18 cellular contexts compared by ENCODE assay signal in genomic region chr22:49020314-49020713, GRCh38.
DNase-seq lines count a peak whose midpoint lies in the region; ATAC-seq and TF ChIP-seq lines count a peak whose summit lies in the region.
"Had no signal": no experiment of that assay in that cellular context is flagged by ENCODE, and none has a peak within 500 bp of the region (broad histone marks: within the 10 kb centered on the region; RNA-seq: fewer than 3 reads in every experiment).

No MANE protein-coding gene starts in this region.

- no peak for TF ChIP-seq POLR2A in spleen (IDR thresholded peaks at IDR 0.05)

- H3K4me1 ChIP-seq in endodermal cell (ENCODE audit: control insufficient read depth, insufficient read depth, low read length), result peaks cover 14% of the 10 kb centered on the region
- H3K4me1 ChIP-seq in spleen, result peaks cover 0 to 20% (median 3%) of the 10 kb centered on the region in 6 donors
- H3K4me1 ChIP-seq: BLaER1 had no signal

- H3K36me3 ChIP-seq in endodermal cell (ENCODE audit: control insufficient read depth, insufficient read depth, low read length) (no peaks in the 10 kb centered on the region), spleen (no peaks in the 10 kb centered on the region)
- H3K36me3 ChIP-seq: BLaER1 had no signal

- H3K9me3 ChIP-seq in endodermal cell (ENCODE audit: control insufficient read depth, low read length) (no peaks in the 10 kb centered on the region), spleen (no peaks in the 10 kb centered on the region)
- H3K9me3 ChIP-seq: BLaER1 had no signal

- intact Hi-C loops in spleen (cut with DNase I; ENCODE audit: low total_unique reads), result no loop called here

- ATAC-seq in activated naive CD4-positive, alpha-beta T cell treated with anti-CD3 and anti-CD28 coated beads, Interleukin-2, amount 50 U/mL, for 72 hours, result no peak
- ATAC-seq: HCT116 had no signal

- no peaks in the 10 kb centered on the region for H3K36me3 Mint-ChIP-seq in activated naive CD4-positive, alpha-beta T cell treated with anti-CD3 and anti-CD28 coated beads, Interleukin-2, amount 10 ng/mL, durations not matched to agents 7 days and 5 days
- H3K36me3 Mint-ChIP-seq in activated naive CD4-positive, alpha-beta T cell treated with anti-CD3 and anti-CD28 coated beads, Interleukin-2, amount 50 U/mL, for 72 hours, result no peaks in the 10 kb centered on the region
- H3K36me3 Mint-ChIP-seq in endodermal cell (ENCODE audit: low read depth) (no peaks in the 10 kb centered on the region), neural crest cell (ENCODE audit: low read depth) (no peaks in the 10 kb centered on the region)
- H3K36me3 Mint-ChIP-seq: CD14-positive monocyte; CD4-positive, alpha-beta memory T cell had no signal

- no peak overlapping the region for H3K27ac Mint-ChIP-seq in activated naive CD4-positive, alpha-beta T cell treated with anti-CD3 and anti-CD28 coated beads, Interleukin-2, amount 10 ng/mL, durations not matched to agents 7 days and 5 days
- H3K27ac Mint-ChIP-seq in activated naive CD4-positive, alpha-beta T cell treated with anti-CD3 and anti-CD28 coated beads, Interleukin-2, amount 50 U/mL, for 72 hours, result no peak overlapping the region
- H3K27ac Mint-ChIP-seq in endodermal cell (no peak overlapping the region), neural crest cell (ENCODE audit: unreplicated experiment) (peak overlapping the region; percentile 43)
- H3K27ac Mint-ChIP-seq: CD14-positive monocyte; CD4-positive, alpha-beta memory T cell; HFFc6 had no signal

- no peak for TF ChIP-seq CTCF in endodermal cell (conservative IDR thresholded peaks at IDR 0.05)
- TF ChIP-seq CTCF in neural crest cell (conservative IDR thresholded peaks at IDR 0.05), result no peak
- no peak for TF ChIP-seq CTCF in spleen (IDR thresholded peaks at IDR 0.05 in 8 of 11, conservative IDR thresholded peaks at IDR 0.05 in 3 of 11)

- H3K9ac ChIP-seq in endodermal cell (ENCODE audit: extremely low read depth, low read length, poor library complexity, severe bottlenecking), result no peak overlapping the region
- H3K9ac ChIP-seq: BLaER1 had no signal

- no peaks in the 10 kb centered on the region for H3K9me3 Mint-ChIP-seq in activated naive CD4-positive, alpha-beta T cell treated with anti-CD3 and anti-CD28 coated beads, Interleukin-2, amount 10 ng/mL, durations not matched to agents 7 days and 5 days
- no peaks in the 10 kb centered on the region for H3K9me3 Mint-ChIP-seq in activated naive CD4-positive, alpha-beta T cell treated with anti-CD3 and anti-CD28 coated beads, Interleukin-2, amount 50 U/mL, for 72 hours
- H3K9me3 Mint-ChIP-seq in endodermal cell, result no peaks in the 10 kb centered on the region
- H3K9me3 Mint-ChIP-seq in neural crest cell, result no peaks in the 10 kb centered on the region
- H3K9me3 Mint-ChIP-seq: CD14-positive monocyte had no signal

- peak; percentile 11 for DNase-seq in activated naive CD4-positive, alpha-beta T cell treated with anti-CD3 and anti-CD28 coated beads, Interleukin-2, amount 10 ng/mL, durations not matched to agents 7 days and 5 days
- DNase-seq in activated naive CD4-positive, alpha-beta T cell treated with anti-CD3 and anti-CD28 coated beads, Interleukin-2, amount 50 U/mL, for 72 hours (ENCODE audit: low spot score in 2 of 2), result no peak
- DNase-seq in endodermal cell, result peak; percentile 21
- no peak for DNase-seq in neural crest cell (ENCODE audit: low read depth, low spot score)
- DNase-seq in spleen, result peak; percentile 32
- no peak for DNase-seq in GM03348 (ENCODE audit: low spot score)
- no peak for DNase-seq in NCI-H2227 treated with DMSO at 0.1 percent for 48 hours (lab: John Stamatoyannopoulos, UW)
- no peak for DNase-seq in cerebellar cortex (ENCODE audit: low spot score)
- DNase-seq: 8988T; CD4-positive, alpha-beta memory T cell; DMS153; DMS79; GDM1; GOT3; HFFc6 had no signal

- H3K27ac ChIP-seq in endodermal cell (ENCODE audit: low read depth, low read length) (no peak overlapping the region), spleen (no peak overlapping the region)
- H3K27ac ChIP-seq: BLaER1 had no signal

- CTCF ChIA-PET in activated naive CD4-positive, alpha-beta T cell treated with anti-CD3 and anti-CD28 coated beads, Interleukin-2, amount 10 ng/mL, durations not matched to agents 7 days and 5 days (lab: Charles Lee), result no interaction called here

- H3K27me3 ChIP-seq in endodermal cell (ENCODE audit: control insufficient read depth, insufficient read depth, low read length, poor library complexity, severe bottlenecking) (no peaks in the 10 kb centered on the region), spleen (replicated peaks in 1 of 7) (peaks cover 0 to 27% (median 0%) of the 10 kb centered on the region in 7 donors)

- H3K27me3 Mint-ChIP-seq in activated naive CD4-positive, alpha-beta T cell treated with anti-CD3 and anti-CD28 coated beads, Interleukin-2, amount 10 ng/mL, durations not matched to agents 7 days and 5 days, result no peaks in the 10 kb centered on the region
- H3K27me3 Mint-ChIP-seq in endodermal cell (ENCODE audit: insufficient read depth) (no peaks in the 10 kb centered on the region), neural crest cell (ENCODE audit: low read depth) (no peaks in the 10 kb centered on the region)
- H3K27me3 Mint-ChIP-seq: CD4-positive, alpha-beta memory T cell had no signal

- no peak overlapping the region for H3K4me3 Mint-ChIP-seq in activated naive CD4-positive, alpha-beta T cell treated with anti-CD3 and anti-CD28 coated beads, Interleukin-2, amount 10 ng/mL, durations not matched to agents 7 days and 5 days
- no peak overlapping the region for H3K4me3 Mint-ChIP-seq in endodermal cell
- H3K4me3 Mint-ChIP-seq in neural crest cell, result no peak overlapping the region
- H3K4me3 Mint-ChIP-seq: CD14-positive monocyte; CD4-positive, alpha-beta memory T cell; HFFc6 had no signal

- H3K4me1 Mint-ChIP-seq in activated naive CD4-positive, alpha-beta T cell treated with anti-CD3 and anti-CD28 coated beads, Interleukin-2, amount 10 ng/mL, durations not matched to agents 7 days and 5 days, result no peaks in the 10 kb centered on the region
- H3K4me1 Mint-ChIP-seq in endodermal cell (peaks cover 9% of the 10 kb centered on the region), neural crest cell (peaks cover 7% of the 10 kb centered on the region)
- H3K4me1 Mint-ChIP-seq: CD14-positive monocyte; CD4-positive, alpha-beta memory T cell had no signal

- WGBS in endodermal cell (ENCODE audit: insufficient coverage in 1 of 2, insufficient read length in 1 of 2), 2 experiments, result 88 to 93% methylated on average over 3 to 7 of the region's 7 CpGs
- 90 to 93% (median 91%) methylated on average over 7 of the region's 7 CpGs for WGBS in spleen, 5 donors

- H3K4me3 ChIP-seq in endodermal cell (ENCODE audit: low read length) (no peak overlapping the region), spleen (no peak overlapping the region)
- H3K4me3 ChIP-seq: BLaER1 had no signal

Comparison
In these comparisons a context has a peak if more than half of its experiments do, and no peak if none do; other contexts are left out.
1. DNase-seq: peak in activated naive CD4-positive, alpha-beta T cell treated with anti-CD3 and anti-CD28 coated beads, Interleukin-2, amount 10 ng/mL, durations not matched to agents 7 days and 5 days (single experiment), endodermal cell (single experiment) and spleen (single experiment); none in activated naive CD4-positive, alpha-beta T cell treated with anti-CD3 and anti-CD28 coated beads, Interleukin-2, amount 50 U/mL, for 72 hours (0 of 2), neural crest cell (single experiment), GM03348 (single experiment), NCI-H2227 treated with DMSO at 0.1 percent for 48 hours (single experiment) and cerebellar cortex (single experiment).